31 cellular contexts compared by ENCODE assay signal in the genomic region with DNA sequence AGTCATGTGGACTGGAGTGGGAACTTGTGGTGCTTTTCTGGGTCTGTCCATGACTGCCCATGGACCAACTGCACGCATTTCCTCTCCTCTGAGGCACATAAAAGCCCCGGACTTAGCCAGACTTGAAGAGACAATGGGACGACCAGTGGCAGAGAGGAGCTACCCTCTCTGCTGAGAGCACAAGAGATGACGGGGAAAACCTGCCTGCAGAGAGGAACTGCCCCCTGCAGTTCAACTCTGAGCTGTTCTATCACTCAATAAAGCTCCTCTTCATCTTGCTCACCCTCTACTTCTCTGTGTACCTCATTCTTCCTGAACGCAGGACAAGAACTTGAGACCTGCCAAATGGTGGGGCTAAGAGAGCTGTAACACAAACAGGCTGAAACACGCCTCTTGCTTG.
"Had no signal": no experiment of that assay in that cellular context is flagged by ENCODE, and none has a peak within 500 bp of the region (broad histone marks: within the 10 kb centered on the region; RNA-seq: fewer than 3 reads in every experiment).

No MANE protein-coding gene starts in this region.

- H3K27ac Mint-ChIP-seq: immature natural killer cell; memory B cell; naive thymus-derived CD4-positive, alpha-beta T cell; nephron; progenitor cell of endocrine pancreas; stimulated activated naive B cell treated with anti-CD40 and anti-IgM and Interleukin-4, amounts not matched to agents 10 μg/mL and 1 μg/mL and 100 μg/mL, for 72 hours had no signal

- H3K27me3 Mint-ChIP-seq: memory B cell; naive thymus-derived CD4-positive, alpha-beta T cell; stimulated activated naive B cell treated with anti-CD40 and anti-IgM and Interleukin-4, amounts not matched to agents 10 μg/mL and 1 μg/mL and 100 μg/mL, for 72 hours had no signal

- H3K4me1 ChIP-seq: left lung, lower lobe of right lung, stomach, testis, upper lobe of right lung had no signal

- H3K4me1 Mint-ChIP-seq: memory B cell; neural crest cell; stimulated activated naive B cell treated with anti-CD40 and anti-IgM and Interleukin-4, amounts not matched to agents 10 μg/mL and 1 μg/mL and 100 μg/mL, for 72 hours had no signal

- H3K9me3 ChIP-seq: heart left ventricle, left lung, lower lobe of right lung, mucosa of descending colon, ovary, stomach, testis, thyroid gland, transverse colon, upper lobe of right lung had no signal

- FAIRE-seq: islet of Langerhans, kidney, urothelium cell line had no signal

- H3K4me3 ChIP-seq: heart left ventricle, left lung, lower lobe of right lung, mucosa of descending colon, ovary, skin epidermis, stomach, testis, thyroid gland, transverse colon, upper lobe of right lung had no signal

- DNase-seq: heart left ventricle; hypothalamus; immature natural killer cell; kidney; left colon; left lung; lower lobe of right lung; midbrain; mucosa of descending colon; ovary; retina; right cardiac atrium; stimulated activated CD4-positive, alpha-beta T cell treated with anti-CD3 and anti-CD28 coated beads, Interleukin-12 subunit alpha, Interleukin-12 subunit beta, amount 100 ng/mL, for 4 hours; stimulated activated CD4-positive, alpha-beta T cell treated with anti-CD3 and anti-CD28 coated beads, Interleukin-15, amount 100 ng/mL, for 24 hours; stimulated activated CD4-positive, alpha-beta T cell treated with anti-CD3 and anti-CD28 coated beads, Interleukin-2, amount 100 ng/mL, for 24 hours; stimulated activated CD4-positive, alpha-beta T cell treated with anti-CD3 and anti-CD28 coated beads, Interleukin-4, amount 100 ng/mL, for 1 hour; stimulated activated naive B cell treated with anti-CD40 and anti-IgM and Interleukin-4, amounts not matched to agents 10 μg/mL and 1 μg/mL and 100 μg/mL, for 72 hours; stimulated activated naive CD8-positive, alpha-beta T cell treated with anti-CD3 and anti-CD28 coated beads, Interleukin-15, Interleukin-2, amounts not matched to agents 100 U/mL and 50 U/mL, for 24 hours; stomach; testis; thyroid gland; transverse colon; upper lobe of right lung had no signal

- H3K4me3 Mint-ChIP-seq: immature natural killer cell; memory B cell; naive thymus-derived CD4-positive, alpha-beta T cell; nephron; neural crest cell; stimulated activated naive B cell treated with anti-CD40 and anti-IgM and Interleukin-4, amounts not matched to agents 10 μg/mL and 1 μg/mL and 100 μg/mL, for 72 hours had no signal

- H3K27ac ChIP-seq: heart left ventricle, left lung, lower lobe of right lung, ovary, skin epidermis, stomach, testis, thyroid gland, transverse colon, upper lobe of right lung had no signal

- ATAC-seq: left colon; left lung; lower lobe of right lung; mucosa of descending colon; naive thymus-derived CD4-positive, alpha-beta T cell; stimulated activated naive B cell treated with anti-CD40 and anti-IgM and Interleukin-4, amounts not matched to agents 10 μg/mL and 1 μg/mL and 100 μg/mL, for 72 hours; stimulated activated naive CD8-positive, alpha-beta T cell treated with anti-CD3 and anti-CD28 coated beads, Interleukin-15, Interleukin-2, amounts not matched to agents 100 U/mL and 50 U/mL, for 24 hours; upper lobe of right lung had no signal

- H3K36me3 ChIP-seq: ovary, thyroid gland, transverse colon had no signal

- H3K27me3 ChIP-seq: heart left ventricle, left lung, ovary, stomach, testis, thyroid gland, transverse colon, upper lobe of right lung had no signal

- H3K9me3 Mint-ChIP-seq: immature natural killer cell; memory B cell; naive thymus-derived CD4-positive, alpha-beta T cell; nephron; neural crest cell; stimulated activated naive B cell treated with anti-CD40 and anti-IgM and Interleukin-4, amounts not matched to agents 10 μg/mL and 1 μg/mL and 100 μg/mL, for 72 hours had no signal
